ENCODE assay signal across 12 cellular contexts in the genomic region with DNA sequence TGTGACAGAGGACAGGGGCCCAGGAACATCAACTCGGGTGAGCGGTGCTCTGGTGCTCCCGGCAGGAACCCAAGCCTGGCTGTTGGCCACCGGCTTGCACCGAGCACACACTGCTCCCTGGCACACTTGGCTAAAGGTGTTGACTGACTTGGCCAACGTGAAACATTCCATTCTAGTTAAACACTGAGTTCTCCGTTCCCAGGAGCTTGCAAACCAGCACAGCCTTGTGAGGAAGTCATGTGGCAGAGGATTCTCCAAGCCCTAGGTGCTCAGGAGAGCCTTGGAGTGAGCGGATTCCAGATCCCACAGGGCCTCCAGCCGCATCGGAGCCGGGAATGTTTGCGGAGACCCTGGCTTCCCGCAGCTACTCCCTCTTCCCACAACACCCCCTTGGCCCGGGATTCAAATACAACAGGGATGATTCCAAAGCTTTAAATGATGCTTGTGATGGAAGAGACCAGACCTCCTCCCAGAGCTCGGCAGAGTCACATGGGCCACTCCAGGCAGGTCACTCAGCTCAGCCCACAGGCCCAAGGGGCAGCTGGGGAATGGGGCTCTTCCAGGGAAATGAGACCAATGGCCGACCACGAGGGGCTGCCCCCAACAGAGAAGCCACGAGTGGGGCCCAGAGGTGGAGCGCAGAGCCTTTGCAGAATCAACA. TPM values are rescaled to one million over a fixed set of nuclear protein-coding genes. Genes with fewer than 3 reads are reported as not detected.
DNase-seq lines count a peak whose midpoint lies in the region; ATAC-seq and TF ChIP-seq lines count a peak whose summit lies in the region.
"Had no signal": no experiment of that assay in that cellular context is flagged by ENCODE, and none has a peak within 500 bp of the region (broad histone marks: within the 10 kb centered on the region; RNA-seq: fewer than 3 reads in every experiment).

No MANE protein-coding gene starts in this region.

- H3K4me3 Mint-ChIP-seq in central memory CD8-positive, alpha-beta T cell: no peak overlapping the region
- H3K4me3 Mint-ChIP-seq: effector memory CD8-positive, alpha-beta T cell; stimulated activated naive B cell treated with anti-CD40 and anti-IgM and Interleukin-4, amounts not matched to agents 10 μg/mL and 1 μg/mL and 100 μg/mL, for 72 hours had no signal

- peaks cover 0 to 6% of the 10 kb centered on the region in 2 donors for H3K4me1 ChIP-seq in left lung
- H3K4me1 ChIP-seq in thyroid gland: peaks cover 39 to 48% of the 10 kb centered on the region in 2 donors

- H3K27me3 ChIP-seq in MG63 (no peaks in the 10 kb centered on the region), left lung (no peaks in the 10 kb centered on the region), thyroid gland (no peaks in the 10 kb centered on the region)

- TF ChIP-seq POLR2A in thyroid gland (IDR thresholded peaks at IDR 0.05): peak in 1 of 2 donors; percentile 71

- H3K36me3 ChIP-seq in MG63: peaks cover 24% of the 10 kb centered on the region
- H3K36me3 ChIP-seq in left lung: peaks cover 0 to 16% of the 10 kb centered on the region in 2 donors
- H3K36me3 ChIP-seq in thyroid gland: peaks cover 0 to 7% of the 10 kb centered on the region in 2 donors

- no peak for ATAC-seq in central memory CD8-positive, alpha-beta T cell (replicated peaks; ENCODE audit: extremely low read depth, poor library complexity, severe bottlenecking)
- ATAC-seq in left lung: peak; percentile 92
- ATAC-seq: effector memory CD8-positive, alpha-beta T cell; stimulated activated naive B cell treated with anti-CD40 and anti-IgM and Interleukin-4, amounts not matched to agents 10 μg/mL and 1 μg/mL and 100 μg/mL, for 72 hours had no signal

- peaks cover 51% of the 10 kb centered on the region for H3K36me3 Mint-ChIP-seq in central memory CD8-positive, alpha-beta T cell (ENCODE audit: insufficient read depth)

- no peaks in the 10 kb centered on the region for H3K27me3 Mint-ChIP-seq in central memory CD8-positive, alpha-beta T cell
- H3K27me3 Mint-ChIP-seq: effector memory CD8-positive, alpha-beta T cell; stimulated activated naive B cell treated with anti-CD40 and anti-IgM and Interleukin-4, amounts not matched to agents 10 μg/mL and 1 μg/mL and 100 μg/mL, for 72 hours had no signal

- intact Hi-C loops in left lung (cut with DNase I): no loop called here
- intact Hi-C loops in thyroid gland (cut with DNase I): no loop called here

- H3K4me3 ChIP-seq in MG63 (no peak overlapping the region), left lung (no peak overlapping the region), thyroid gland (replicated peaks in 1 of 3) (no peak overlapping the region)

- peak; percentile 28 for DNase-seq in MG63
- DNase-seq in central memory CD8-positive, alpha-beta T cell (ENCODE audit: low spot score in 2 of 2): no peak
- DNase-seq in left lung: peak; percentile 62 to 83
- DNase-seq in thyroid gland: peak; percentile 94 to 95
- DNase-seq in GF-D8 (lab: John Stamatoyannopoulos, UW): no peak
- no peak for DNase-seq in stimulated activated CD4-positive, alpha-beta T cell treated with anti-CD3 and anti-CD28 coated beads, Interleukin-12 subunit alpha, Interleukin-12 subunit beta, amount 100 ng/mL, for 4 hours
- no peak for DNase-seq in islet precursor cell
- DNase-seq in NCI-H510A (lab: John Stamatoyannopoulos, UW): no peak
- DNase-seq: activated gamma-delta T cell; effector memory CD8-positive, alpha-beta T cell; kidney glomerular epithelial cell; stimulated activated naive B cell treated with anti-CD40 and anti-IgM and Interleukin-4, amounts not matched to agents 10 μg/mL and 1 μg/mL and 100 μg/mL, for 72 hours had no signal

- H3K9me3 Mint-ChIP-seq in central memory CD8-positive, alpha-beta T cell: no peaks in the 10 kb centered on the region
- H3K9me3 Mint-ChIP-seq: effector memory CD8-positive, alpha-beta T cell; stimulated activated naive B cell treated with anti-CD40 and anti-IgM and Interleukin-4, amounts not matched to agents 10 μg/mL and 1 μg/mL and 100 μg/mL, for 72 hours had no signal

- no peaks in the 10 kb centered on the region for H3K4me1 Mint-ChIP-seq in central memory CD8-positive, alpha-beta T cell
- H3K4me1 Mint-ChIP-seq: stimulated activated naive B cell treated with anti-CD40 and anti-IgM and Interleukin-4, amounts not matched to agents 10 μg/mL and 1 μg/mL and 100 μg/mL, for 72 hours had no signal

- H3K27ac ChIP-seq in left lung (peak overlapping the region; percentile 74 to 76), thyroid gland (peak overlapping the region; percentile 99 to 100 (median 99))

- WGBS in thyroid gland, 2 donors: 37 to 40% methylated on average over 9 to 16 of the region's 19 CpGs

- TF ChIP-seq CTCF in left lung (IDR thresholded peaks at IDR 0.05) (no peak), thyroid gland (IDR thresholded peaks at IDR 0.05) (no peak)

- H3K9me3 ChIP-seq in MG63 (no peaks in the 10 kb centered on the region), left lung (no peaks in the 10 kb centered on the region), thyroid gland (no peaks in the 10 kb centered on the region)

- peak overlapping the region; percentile 1 for H3K27ac Mint-ChIP-seq in central memory CD8-positive, alpha-beta T cell (ENCODE audit: low read depth)

RNA-seq across cellular contexts. Expression of gene C13orf46, which starts 2.9 kb away (rescaled TPM):
- not detected in 2 replicates for total RNA-seq in MG63 (2014; rRNA removed; shearing (Covaris generic); ENCODE audit: low replicate concordance)
- total RNA-seq in left lung (1 to 10 TPM; 7.1 to 7.5 TPM), thyroid gland (1 to 10 TPM in 3 of 4 donors, under 1 TPM in 1; 0.67 to 9.4 (median 4.3) TPM)

Comparison
In these comparisons a context has a peak if more than half of its experiments do, and no peak if none do; other contexts are left out.
1. DNase-seq: peak in MG63 (single experiment), left lung (2 of 2) and thyroid gland (2 of 2); none in central memory CD8-positive, alpha-beta T cell (0 of 2), GF-D8 (single experiment), stimulated activated CD4-positive, alpha-beta T cell treated with anti-CD3 and anti-CD28 coated beads, Interleukin-12 subunit alpha, Interleukin-12 subunit beta, amount 100 ng/mL, for 4 hours (single experiment), islet precursor cell (single experiment) and NCI-H510A (single experiment).